In genomic region chr14:31944256-31945073, GRCh38 we compare ENCODE assay signal across 11 cellular contexts.
DNase-seq lines count a peak whose midpoint lies in the region; ATAC-seq lines count a peak whose summit lies in the region.
"Had no signal": no experiment of that assay in that cellular context is flagged by ENCODE, and none has a peak within 500 bp of the region (broad histone marks: within the 10 kb centered on the region; RNA-seq: fewer than 3 reads in every experiment).

No MANE protein-coding gene starts in this region.

- CTCF ChIA-PET in naive thymus-derived CD4-positive, alpha-beta T cell (lab: Charles Lee): interaction anchor here (1.5 kb wide), 1 partner anchor 10 kb away, joined by 3 read pairs; no protein-coding TSS in a partner anchor

- ATAC-seq in naive thymus-derived CD4-positive, alpha-beta T cell: peak; percentile 20
- ATAC-seq in GM18907 (IDR thresholded peaks at IDR 0.05; ENCODE audit: unreplicated experiment): no peak
- ATAC-seq in GM21423 (IDR thresholded peaks at IDR 0.05; ENCODE audit: unreplicated experiment): no peak

- peak overlapping the region; percentile 56 for H3K27ac ChIP-seq in naive thymus-derived CD4-positive, alpha-beta T cell (ENCODE audit: low read depth, low read length)
- H3K27ac ChIP-seq: cardiac muscle cell, SJSA1 had no signal

- H3K36me3 Mint-ChIP-seq in naive thymus-derived CD4-positive, alpha-beta T cell: no peaks in the 10 kb centered on the region

- peak overlapping the region; percentile 29 for H3K4me3 ChIP-seq in naive thymus-derived CD4-positive, alpha-beta T cell (ENCODE audit: low read length)
- H3K4me3 ChIP-seq: cardiac muscle cell, SJSA1 had no signal

- H3K9me3 Mint-ChIP-seq in naive thymus-derived CD4-positive, alpha-beta T cell: no peaks in the 10 kb centered on the region

- peak; percentile 89 for DNase-seq in DMS 273 treated with DMSO at 0.1 percent for 48 hours (lab: John Stamatoyannopoulos, UW)
- DNase-seq in HuH-7.5 (ENCODE audit: low spot score): peak; percentile 94
- peak; percentile 64 for DNase-seq in activated effector memory CD4-positive, alpha-beta T cell treated with anti-CD3 and anti-CD28 coated beads, Interleukin-2, amount 50 U/mL, for 16 hours
- peak in 4 of 9 donors; percentile 2 to 37 (median 18) for DNase-seq in naive thymus-derived CD4-positive, alpha-beta T cell
- no peak for DNase-seq in NCI-H2196 treated with DMSO at 0.1 percent for 48 hours (lab: John Stamatoyannopoulos, UW; ENCODE audit: unreplicated experiment)
- DNase-seq: activated CD8-positive, alpha-beta memory T cell treated with anti-CD3 and anti-CD28 coated beads, Interleukin-2, amount 50 U/mL, for 48 hours; NCI-H226 had no signal

- peaks cover 21 to 62% (median 33%) of the 10 kb centered on the region in 7 donors for H3K4me1 Mint-ChIP-seq in naive thymus-derived CD4-positive, alpha-beta T cell

- POLR2A ChIA-PET in naive thymus-derived CD4-positive, alpha-beta T cell (lab: Charles Lee): interaction anchor here (0.8 to 5.2 kb wide), 3 partner anchors 13 to 133 kb away, joined by 3 to 22 read pairs (median 4); partner anchors contain the start of gene ARHGAP5

- intact Hi-C loops in naive thymus-derived CD4-positive, alpha-beta T cell (cut with micrococcal nuclease): loop anchor here in 1 of 2 donors (1.0 to 10.0 kb wide), 8 partner anchors 7 to 1386 kb away; partner anchors contain the start of genes DTD2, G2E3, HECTD1 and NUBPL

- no peaks in the 10 kb centered on the region for H3K27me3 ChIP-seq in naive thymus-derived CD4-positive, alpha-beta T cell (ENCODE audit: control insufficient read depth in 2 of 2, insufficient read depth in 2 of 2, low read length in 2 of 2)
- H3K27me3 ChIP-seq: cardiac muscle cell, SJSA1 had no signal

- no peaks in the 10 kb centered on the region for H3K9me3 ChIP-seq in naive thymus-derived CD4-positive, alpha-beta T cell (ENCODE audit: control insufficient read depth in 2 of 3, low read length in 3 of 3)
- H3K9me3 ChIP-seq: SJSA1 had no signal

- peaks cover 10 to 28% of the 10 kb centered on the region in 2 donors for H3K4me1 ChIP-seq in naive thymus-derived CD4-positive, alpha-beta T cell (ENCODE audit: control insufficient read depth in 2 of 2, insufficient read depth in 2 of 2, low read length in 2 of 2)

- H3K27ac Mint-ChIP-seq in naive thymus-derived CD4-positive, alpha-beta T cell: peak overlapping the region; percentile 54 to 94 (median 90)

- H3K36me3 ChIP-seq in naive thymus-derived CD4-positive, alpha-beta T cell (ENCODE audit: control insufficient read depth in 2 of 3, insufficient read depth in 3 of 3, low read length in 3 of 3): no peaks in the 10 kb centered on the region
- H3K36me3 ChIP-seq: cardiac muscle cell, SJSA1 had no signal

- H3K4me3 Mint-ChIP-seq in naive thymus-derived CD4-positive, alpha-beta T cell: peak overlapping the region; percentile 30 to 84 (median 70)

- peaks cover 0 to 4% (median 0%) of the 10 kb centered on the region in 5 donors for H3K27me3 Mint-ChIP-seq in naive thymus-derived CD4-positive, alpha-beta T cell
